Comparison of ENCODE assay signal across 10 cellular contexts in genomic region chr9:132994410-132995120, GRCh38. TPM values are rescaled to one million over a fixed set of nuclear protein-coding genes. Genes with fewer than 3 reads are reported as not detected.
A peak's percentile ranks its signal among the peaks of the same experiment; 100 is the strongest.
DNase-seq lines count a peak whose midpoint lies in the region; ATAC-seq and TF ChIP-seq lines count a peak whose summit lies in the region.
"Had no signal": no experiment of that assay in that cellular context is flagged by ENCODE, and none has a peak within 500 bp of the region (broad histone marks: within the 10 kb centered on the region; RNA-seq: fewer than 3 reads in every experiment).

No MANE protein-coding gene starts in this region.

- H3K27me3 ChIP-seq in prostate gland (replicated peaks; ENCODE audit: insufficient read depth) = peaks cover 2% of the 10 kb centered on the region

- no peak for TF ChIP-seq CTCF in choroid plexus epithelial cell (conservative IDR thresholded peaks at IDR 0.05; ENCODE audit: low read depth, low read length)
- no peak for TF ChIP-seq CTCF in prostate gland (IDR thresholded peaks at IDR 0.05)

- H3K4me1 ChIP-seq in prostate gland (replicated peaks) = no peaks in the 10 kb centered on the region

- intact Hi-C loops in prostate gland (cut with DNase I) = no loop called here

- H3K4me3 ChIP-seq in choroid plexus epithelial cell (ENCODE audit: low read depth, low read length) (no peak overlapping the region), prostate gland (no peak overlapping the region)

- no peak overlapping the region for H3K27ac ChIP-seq in prostate gland

- in situ Hi-C loops in KBM-7 (cut with MboI; ENCODE audit: low pct_unique_long_range_greater_than_20kb, low sequenced_read_pairs) = no loop called here

- TF ChIP-seq POLR2A in prostate gland (IDR thresholded peaks at IDR 0.05) = no peak

- no peaks in the 10 kb centered on the region for H3K9me3 ChIP-seq in prostate gland

- ATAC-seq in GM18873 (IDR thresholded peaks at IDR 0.05; ENCODE audit: low FRiP score, unreplicated experiment) = peak; percentile 54
- ATAC-seq: HCT116 had no signal

- 25% methylated on average over 13 of the region's 13 CpGs for WGBS in prostate gland

- DNase-seq in KBM-7 = peak; percentile 69
- DNase-seq in choroid plexus epithelial cell (ENCODE audit: low read depth) = peak; percentile 38
- peak; percentile 10 for DNase-seq in prostate gland (ENCODE audit: low spot score)
- DNase-seq in Ammon's horn (ENCODE audit: low spot score) = no peak
- no peak for DNase-seq in activated CD4-positive, alpha-beta T cell treated with anti-CD3 and anti-CD28 coated beads for 4 hours
- no peak for DNase-seq in DMS 273 treated with DMSO at 0.1 percent for 48 hours (lab: John Stamatoyannopoulos, UW)
- no peak for DNase-seq in AG08395 (ENCODE audit: low spot score)

- H3K36me3 ChIP-seq in prostate gland = no peaks in the 10 kb centered on the region

RNA-seq across cellular contexts. Expression of gene GFI1B, which starts 16.1 kb away (rescaled TPM):
- under 1 TPM in 1 of 2 donors, not detected in 1; 0.85 TPM for total RNA-seq in prostate gland
- total RNA-seq: glomerular endothelial cell had no signal

RNA-seq across cellular contexts. Expression of gene GTF3C5, which starts 36.2 kb away (rescaled TPM):
- total RNA-seq in prostate gland = 10 to 100 TPM; 63.1 to 97.2 TPM

RNA-seq across cellular contexts. Expression of gene TSC1, which starts 50.1 kb away (rescaled TPM):
- 10 to 100 TPM; 27.7 to 82.2 TPM for total RNA-seq in prostate gland

Comparison
In these comparisons a context has a peak if more than half of its experiments do, and no peak if none do; other contexts are left out.
1. DNase-seq: peak in KBM-7 (single experiment), choroid plexus epithelial cell (single experiment) and prostate gland (single experiment); none in Ammon's horn (single experiment), activated CD4-positive, alpha-beta T cell treated with anti-CD3 and anti-CD28 coated beads for 4 hours (0 of 2), DMS 273 treated with DMSO at 0.1 percent for 48 hours (single experiment) and AG08395 (single experiment).